ENCODE assay signal across 8 cellular contexts in genomic region chr17:7280519-7281073, GRCh38. TPM values are rescaled to one million over a fixed set of nuclear protein-coding genes. Genes with fewer than 3 reads are reported as not detected.
DNase-seq lines count a peak whose midpoint lies in the region; ATAC-seq and TF ChIP-seq lines count a peak whose summit lies in the region.

No MANE protein-coding gene starts in this region.

- no peaks in the 10 kb centered on the region for H3K36me3 ChIP-seq in ES-I3 (ENCODE audit: insufficient read depth, low read length)
- H3K36me3 ChIP-seq in skeletal muscle tissue (ENCODE audit: control insufficient read depth in 3 of 3, insufficient read depth in 3 of 3, low read length in 3 of 3): peaks cover 19 to 30% (median 21%) of the 10 kb centered on the region in 3 donors

- ATAC-seq in HG02763 (IDR thresholded peaks at IDR 0.05; ENCODE audit: unreplicated experiment) (peak; percentile 72), GM21576 (IDR thresholded peaks at IDR 0.05; ENCODE audit: unreplicated experiment) (no peak)

- POLR2A ChIA-PET in MCF 10A (lab: Yijun Ruan, JAX): interaction anchor here (0.7 to 3.8 kb wide), 13 partner anchors 12 to 293 kb away, joined by 3 to 37 read pairs (median 5); partner anchors contain the start of gene GABARAP

- intact Hi-C loops in MCF 10A (cut with micrococcal nuclease): loop anchor here (1.0 kb wide), 3 partner anchors 16 to 281 kb away; partner anchors contain the start of gene SENP3

- H3K9me3 Mint-ChIP-seq in MCF 10A (ENCODE audit: unreplicated experiment): no peaks in the 10 kb centered on the region

- BruUV-seq in MCF 10A (replicated peaks; lab: Mats Ljungman, UMichigan): no TSS peak

- no peaks in the 10 kb centered on the region for H3K27me3 Mint-ChIP-seq in MCF 10A (ENCODE audit: insufficient read depth, unreplicated experiment)

- H3K36me3 Mint-ChIP-seq in MCF 10A (ENCODE audit: insufficient read depth, unreplicated experiment): no peaks in the 10 kb centered on the region

- CTCF ChIA-PET in MCF 10A (lab: Yijun Ruan, JAX): interaction anchor here (0.5 to 5.2 kb wide), 18 partner anchors 10 to 1070 kb away, joined by 3 to 65 read pairs (median 3); no protein-coding TSS in a partner anchor

- no peak overlapping the region for H3K27ac Mint-ChIP-seq in MCF 10A (ENCODE audit: low read depth, unreplicated experiment)

- H3K27ac ChIP-seq in VCaP: peak overlapping the region; percentile 45
- peak overlapping the region; percentile 99 for H3K27ac ChIP-seq in skeletal muscle tissue (ENCODE audit: low read depth, low read length)

- no peaks in the 10 kb centered on the region for H3K9me3 ChIP-seq in ES-I3 (ENCODE audit: control insufficient read depth, insufficient read depth, low read length)
- H3K9me3 ChIP-seq in iPS-18c (ENCODE audit: control insufficient read depth, insufficient read depth, low read length): no peaks in the 10 kb centered on the region
- H3K9me3 ChIP-seq in skeletal muscle tissue (ENCODE audit: control insufficient read depth in 3 of 3, low read length in 3 of 3): no peaks in the 10 kb centered on the region

- H3K4me3 ChIP-seq in iPS-18c (ENCODE audit: insufficient read depth, low read depth, low read length): peak overlapping the region; percentile 50; the same call in 1 of the 2 replicates
- peak overlapping the region; percentile 77 to 89 (median 78) for H3K4me3 ChIP-seq in skeletal muscle tissue (ENCODE audit: low read length in 3 of 3)

- peak overlapping the region; percentile 72 for H3K4me3 Mint-ChIP-seq in MCF 10A (ENCODE audit: unreplicated experiment)

- TF ChIP-seq CTCF in VCaP (conservative IDR thresholded peaks at IDR 0.05) (peak; percentile 86), MCF 10A (IDR thresholded peaks at IDR 0.05; ENCODE audit: unreplicated experiment) (peak; percentile 96)

- H3K4me1 Mint-ChIP-seq in MCF 10A (ENCODE audit: insufficient read depth, unreplicated experiment): peaks cover 6% of the 10 kb centered on the region

- H3K27me3 ChIP-seq in skeletal muscle tissue (ENCODE audit: control insufficient read depth in 3 of 3, insufficient read depth in 3 of 3, low read length in 3 of 3): peaks cover 0 to 2% (median 0%) of the 10 kb centered on the region in 3 donors

- H3K4me1 ChIP-seq in ES-I3 (ENCODE audit: insufficient read depth, low read length) (peaks cover 3% of the 10 kb centered on the region; the same call in 1 of the 2 replicates), skeletal muscle tissue (ENCODE audit: control insufficient read depth in 3 of 3, insufficient read depth in 3 of 3, low read length in 3 of 3) (peaks cover 45 to 55% (median 47%) of the 10 kb centered on the region in 3 donors)

- DNase-seq in NCI-H2107 (lab: John Stamatoyannopoulos, UW) (peak; percentile 21), MCF 10A (ENCODE audit: unreplicated experiment) (peak; percentile 88)

- H3K9ac ChIP-seq in ES-I3 (ENCODE audit: low read depth, low read length) (peak overlapping the region; percentile 35), skeletal muscle tissue (ENCODE audit: low read depth in 1 of 3, low read length in 3 of 3) (peak overlapping the region; percentile 91 to 99 (median 97))

RNA-seq across cellular contexts. Expression of gene SLC2A4, which starts 0.9 kb away (rescaled TPM):
- not detected in 2 replicates for total RNA-seq in MCF 10A (2022)
- 34.4 TPM for total RNA-seq in skeletal muscle tissue

RNA-seq across cellular contexts. Expression of gene YBX2, which starts 13.8 kb away (rescaled TPM):
- total RNA-seq in MCF 10A (2022) (0.40 and 0.44 TPM in 2 replicates), skeletal muscle tissue (0.52 TPM)

RNA-seq across cellular contexts. Expression of gene CLDN7, which starts 18.3 kb away (rescaled TPM):
- 20.8 and 23.9 TPM in 2 replicates for total RNA-seq in MCF 10A (2022)
- not detected for total RNA-seq in skeletal muscle tissue

RNA-seq across cellular contexts. Expression of gene EIF5A, which starts 26.8 kb away (rescaled TPM):
- total RNA-seq in MCF 10A (2022) (1,142 and 1,190 TPM in 2 replicates), skeletal muscle tissue (185 TPM)

RNA-seq across cellular contexts. Expression of gene ELP5, which starts 28.6 kb away (rescaled TPM):
- 81.0 and 91.3 TPM in 2 replicates for total RNA-seq in MCF 10A (2022)
- total RNA-seq in skeletal muscle tissue: 28.2 TPM

Comparison
In these comparisons a context has a peak if more than half of its experiments do, and no peak if none do; other contexts are left out.
1. RNA of gene SLC2A4, which starts 0.9 kb away (total RNA-seq): 34.4 TPM in skeletal muscle tissue (single experiment); not detected in MCF 10A; every median in the first group is over 10 times any median in the second.
2. RNA of gene CLDN7, which starts 18.3 kb away (total RNA-seq): 20.8 to 23.9 TPM in MCF 10A; not detected in skeletal muscle tissue (single experiment); every median in the first group is over 10 times any median in the second.